24 cellular contexts compared by ENCODE assay signal in genomic region chr22:39658806-39659463, GRCh38.
A peak's percentile ranks its signal among the peaks of the same experiment; 100 is the strongest.
DNase-seq lines count a peak whose midpoint lies in the region; ATAC-seq, FAIRE-seq and TF ChIP-seq lines count a peak whose summit lies in the region.
"Had no signal": no experiment of that assay in that cellular context is flagged by ENCODE, and none has a peak within 500 bp of the region (broad histone marks: within the 10 kb centered on the region; RNA-seq: fewer than 3 reads in every experiment).

No MANE protein-coding gene starts in this region.

- peaks cover 62% of the 10 kb centered on the region for H3K4me1 Mint-ChIP-seq in activated naive CD4-positive, alpha-beta T cell treated with anti-CD3 and anti-CD28 coated beads, Interleukin-2, amount 10 ng/mL, durations not matched to agents 7 days and 5 days
- peaks cover 34% of the 10 kb centered on the region for H3K4me1 Mint-ChIP-seq in activated T-helper 2 cell treated with anti-CD3 and anti-CD28 coated beads, Interferon-gamma antibody, Interleukin-2, Interleukin-4, amounts not matched to agents 10 μg/mL and 5 μg/mL and 100 μg/mL, durations not matched to agents 14 hours and 24 hours and 36 hours (ENCODE audit: low read depth)
- peaks cover 7% of the 10 kb centered on the region for H3K4me1 Mint-ChIP-seq in CD14-positive monocyte

- no peaks in the 10 kb centered on the region for H3K9me3 ChIP-seq in HEK293 (ENCODE audit: control insufficient read depth, insufficient read depth, low read depth, low read length)
- H3K9me3 ChIP-seq: gastroesophageal sphincter, upper lobe of left lung had no signal

- H3K4me3 Mint-ChIP-seq in activated naive CD4-positive, alpha-beta T cell treated with anti-CD3 and anti-CD28 coated beads, Interleukin-2, amount 10 ng/mL, durations not matched to agents 7 days and 5 days = peak overlapping the region; percentile 70
- H3K4me3 Mint-ChIP-seq in activated T-helper 2 cell treated with anti-CD3 and anti-CD28 coated beads, Interferon-gamma antibody, Interleukin-2, Interleukin-4, amounts not matched to agents 10 μg/mL and 5 μg/mL and 100 μg/mL, durations not matched to agents 14 hours and 24 hours and 36 hours (ENCODE audit: low read depth) = peak overlapping the region; percentile 53
- H3K4me3 Mint-ChIP-seq in CD14-positive monocyte = no peak overlapping the region
- H3K4me3 Mint-ChIP-seq: HFFc6, memory B cell, neural progenitor cell had no signal

- POLR2A ChIA-PET in HEK293 (lab: Yijun Ruan, JAX) = no interaction called here

- intact Hi-C loops in activated T-helper 2 cell treated with anti-CD3 and anti-CD28 coated beads, Interferon-gamma antibody, Interleukin-2, Interleukin-4, amounts not matched to agents 10 μg/mL and 5 μg/mL and 100 μg/mL, durations not matched to agents 14 hours and 24 hours and 36 hours (cut with micrococcal nuclease) = no loop called here
- intact Hi-C loops in CD14-positive monocyte (cut with micrococcal nuclease) = no loop called here

- CTCF ChIA-PET in activated naive CD4-positive, alpha-beta T cell treated with anti-CD3 and anti-CD28 coated beads, Interleukin-2, amount 10 ng/mL, durations not matched to agents 7 days and 5 days (lab: Charles Lee) = no interaction called here
- CTCF ChIA-PET in HEK293 (lab: Yijun Ruan, JAX) = interaction anchor here (0.6 kb wide), 1 partner anchor 1052 kb away, joined by 4 read pairs; no protein-coding TSS in a partner anchor

- no peak overlapping the region for H3K4me3 ChIP-seq in HEK293 (ENCODE audit: low read depth, low read length)
- H3K4me3 ChIP-seq: gastroesophageal sphincter, GM23248, hepatocyte, neural progenitor cell, upper lobe of left lung had no signal

- ATAC-seq in activated naive CD4-positive, alpha-beta T cell treated with anti-CD3 and anti-CD28 coated beads, Interleukin-2, amount 50 U/mL, for 72 hours = no peak
- ATAC-seq in activated CD4-positive, CD25-positive, alpha-beta regulatory T cell treated with anti-CD3 and anti-CD28 coated beads, Interleukin-2, amount 50 U/mL, for 24 hours = no peak
- ATAC-seq: gastroesophageal sphincter, left colon, right cardiac atrium had no signal

- peak; percentile 52 for FAIRE-seq in urothelium cell line (lab: Jason Lieb, UNC)

- DNase-seq in activated naive CD4-positive, alpha-beta T cell treated with anti-CD3 and anti-CD28 coated beads, Interleukin-2, amount 10 ng/mL, durations not matched to agents 7 days and 5 days = no peak
- DNase-seq in activated naive CD4-positive, alpha-beta T cell treated with anti-CD3 and anti-CD28 coated beads, Interleukin-2, amount 50 U/mL, for 72 hours (ENCODE audit: low spot score in 2 of 2) = no peak
- no peak for DNase-seq in activated T-helper 2 cell treated with anti-CD3 and anti-CD28 coated beads, Interferon-gamma antibody, Interleukin-2, Interleukin-4, amounts not matched to agents 10 μg/mL and 5 μg/mL and 100 μg/mL, durations not matched to agents 14 hours and 24 hours and 36 hours (ENCODE audit: low spot score)
- DNase-seq in urothelium cell line (ENCODE audit: low spot score) (no peak), CD14-positive monocyte (ENCODE audit: low spot score) (no peak)
- DNase-seq: dermis blood vessel endothelial cell; DMS 273 treated with DMSO at 0.1 percent for 48 hours; GM23248; HFFc6; Kasumi-1; left colon; NCI-H146; NCI-H2107; NCI-H748 treated with DMSO at 0.1 percent for 48 hours; RPMI8226; stimulated activated CD4-positive, alpha-beta T cell treated with anti-CD3 and anti-CD28 coated beads, Interleukin-2, amount 100 ng/mL, for 48 hours had no signal

- no peaks in the 10 kb centered on the region for H3K9me3 Mint-ChIP-seq in activated naive CD4-positive, alpha-beta T cell treated with anti-CD3 and anti-CD28 coated beads, Interleukin-2, amount 10 ng/mL, durations not matched to agents 7 days and 5 days
- no peaks in the 10 kb centered on the region for H3K9me3 Mint-ChIP-seq in activated naive CD4-positive, alpha-beta T cell treated with anti-CD3 and anti-CD28 coated beads, Interleukin-2, amount 50 U/mL, for 72 hours
- H3K9me3 Mint-ChIP-seq in activated T-helper 2 cell treated with anti-CD3 and anti-CD28 coated beads, Interferon-gamma antibody, Interleukin-2, Interleukin-4, amounts not matched to agents 10 μg/mL and 5 μg/mL and 100 μg/mL, durations not matched to agents 14 hours and 24 hours and 36 hours = no peaks in the 10 kb centered on the region
- peaks cover 0 to 11% (median 3%) of the 10 kb centered on the region in 7 donors for H3K9me3 Mint-ChIP-seq in CD14-positive monocyte
- H3K9me3 Mint-ChIP-seq: HFFc6, memory B cell, neural progenitor cell had no signal

- TF ChIP-seq CTCF in HEK293 (tag by site-specific recombination; IDR thresholded peaks at IDR 0.05) = no peak
- no peak for TF ChIP-seq CTCF in CD14-positive monocyte (IDR thresholded peaks at IDR 0.05)

- H3K27ac Mint-ChIP-seq in activated naive CD4-positive, alpha-beta T cell treated with anti-CD3 and anti-CD28 coated beads, Interleukin-2, amount 10 ng/mL, durations not matched to agents 7 days and 5 days = peak overlapping the region; percentile 90
- peak overlapping the region in 1 of 2 donors; percentile 36 for H3K27ac Mint-ChIP-seq in activated naive CD4-positive, alpha-beta T cell treated with anti-CD3 and anti-CD28 coated beads, Interleukin-2, amount 50 U/mL, for 72 hours
- no peak overlapping the region for H3K27ac Mint-ChIP-seq in activated T-helper 2 cell treated with anti-CD3 and anti-CD28 coated beads, Interferon-gamma antibody, Interleukin-2, Interleukin-4, amounts not matched to agents 10 μg/mL and 5 μg/mL and 100 μg/mL, durations not matched to agents 14 hours and 24 hours and 36 hours
- H3K27ac Mint-ChIP-seq in CD14-positive monocyte = peak overlapping the region in 1 of 7 donors; percentile 7
- H3K27ac Mint-ChIP-seq: HFFc6, memory B cell, neural progenitor cell had no signal

- H3K27me3 Mint-ChIP-seq in activated naive CD4-positive, alpha-beta T cell treated with anti-CD3 and anti-CD28 coated beads, Interleukin-2, amount 10 ng/mL, durations not matched to agents 7 days and 5 days = peaks cover 47% of the 10 kb centered on the region
- H3K27me3 Mint-ChIP-seq in activated T-helper 2 cell treated with anti-CD3 and anti-CD28 coated beads, Interferon-gamma antibody, Interleukin-2, Interleukin-4, amounts not matched to agents 10 μg/mL and 5 μg/mL and 100 μg/mL, durations not matched to agents 14 hours and 24 hours and 36 hours (ENCODE audit: low read depth) = peaks cover 12% of the 10 kb centered on the region
- peaks cover 48 to 66% (median 57%) of the 10 kb centered on the region in 3 donors for H3K27me3 Mint-ChIP-seq in CD14-positive monocyte (ENCODE audit: low read depth in 3 of 3)

- no peak overlapping the region for H3K27ac ChIP-seq in HEK293 (ENCODE audit: extremely low read depth, low read depth, low read length)
- H3K27ac ChIP-seq: gastroesophageal sphincter, GM23248, hepatocyte, neural progenitor cell had no signal

- no peaks in the 10 kb centered on the region for H3K36me3 ChIP-seq in HEK293 (ENCODE audit: control insufficient read depth in 2 of 2, insufficient read depth in 1 of 2, low read length in 2 of 2)
- H3K36me3 ChIP-seq: gastroesophageal sphincter, neural progenitor cell, upper lobe of left lung had no signal

- H3K4me1 ChIP-seq in HEK293 (ENCODE audit: control insufficient read depth, insufficient read depth, low read length) = no peaks in the 10 kb centered on the region

- H3K36me3 Mint-ChIP-seq in activated naive CD4-positive, alpha-beta T cell treated with anti-CD3 and anti-CD28 coated beads, Interleukin-2, amount 10 ng/mL, durations not matched to agents 7 days and 5 days = peaks cover 12% of the 10 kb centered on the region
- no peaks in the 10 kb centered on the region for H3K36me3 Mint-ChIP-seq in activated naive CD4-positive, alpha-beta T cell treated with anti-CD3 and anti-CD28 coated beads, Interleukin-2, amount 50 U/mL, for 72 hours
- H3K36me3 Mint-ChIP-seq in activated T-helper 2 cell treated with anti-CD3 and anti-CD28 coated beads, Interferon-gamma antibody, Interleukin-2, Interleukin-4, amounts not matched to agents 10 μg/mL and 5 μg/mL and 100 μg/mL, durations not matched to agents 14 hours and 24 hours and 36 hours (ENCODE audit: low read depth) = no peaks in the 10 kb centered on the region
- H3K36me3 Mint-ChIP-seq in CD14-positive monocyte = peaks cover 0 to 3% of the 10 kb centered on the region in 2 donors
- H3K36me3 Mint-ChIP-seq: neural progenitor cell had no signal

TF ChIP-seq in HEK293, 187 proteins besides CTCF, POLR2A, EP300 and RAD21:
- TF ChIP-seq RBAK (tag by site-specific recombination; IDR thresholded peaks at IDR 0.05) = no peak
- TF ChIP-seq ZNF10 (tag by site-specific recombination; IDR thresholded peaks at IDR 0.05) = peak; percentile 73; the same call in 1 of the 2 replicates
TF ChIP-seq in HEK293: peak in this region for 1.

Comparison
In these comparisons a context has a peak if more than half of its experiments do, and no peak if none do; other contexts are left out.
1. H3K4me3 Mint-ChIP-seq: peak in activated naive CD4-positive, alpha-beta T cell treated with anti-CD3 and anti-CD28 coated beads, Interleukin-2, amount 10 ng/mL, durations not matched to agents 7 days and 5 days (single experiment) and activated T-helper 2 cell treated with anti-CD3 and anti-CD28 coated beads, Interferon-gamma antibody, Interleukin-2, Interleukin-4, amounts not matched to agents 10 μg/mL and 5 μg/mL and 100 μg/mL, durations not matched to agents 14 hours and 24 hours and 36 hours (single experiment); none in CD14-positive monocyte (0 of 2).